In genomic region chr15:78878356-78878755, GRCh38 we compare ENCODE assay signal across 13 cellular contexts. TPM values are rescaled to one million over a fixed set of nuclear protein-coding genes. Genes with fewer than 3 reads are reported as not detected.
DNase-seq lines count a peak whose midpoint lies in the region; ATAC-seq, FAIRE-seq and TF ChIP-seq lines count a peak whose summit lies in the region.
"Had no signal": no experiment of that assay in that cellular context is flagged by ENCODE, and none has a peak within 500 bp of the region (broad histone marks: within the 10 kb centered on the region; RNA-seq: fewer than 3 reads in every experiment).

No MANE protein-coding gene starts in this region.

- H3K9me3 Mint-ChIP-seq in activated CD8-positive, alpha-beta T cell treated with anti-CD3 and anti-CD28 coated beads for 36 hours = no peaks in the 10 kb centered on the region

- intact Hi-C loops in activated CD8-positive, alpha-beta T cell treated with anti-CD3 and anti-CD28 coated beads for 36 hours (cut with micrococcal nuclease) = no loop called here

- peaks cover 59% of the 10 kb centered on the region for H3K36me3 Mint-ChIP-seq in activated CD8-positive, alpha-beta T cell treated with anti-CD3 and anti-CD28 coated beads for 36 hours (ENCODE audit: low read depth)

- POLR2A ChIA-PET in A549 (lab: Yijun Ruan, JAX) = interaction anchor here (1.1 kb wide), 1 partner anchor 67 kb away, joined by 3 read pairs; the partner anchor contains the start of gene ADAMTS7
- POLR2A ChIA-PET in activated CD8-positive, alpha-beta T cell treated with anti-CD3 and anti-CD28 coated beads for 36 hours (lab: Charles Lee) = no interaction called here

- H3K9me3 ChIP-seq in A549 = no peaks in the 10 kb centered on the region
- H3K9me3 ChIP-seq: sigmoid colon, stomach had no signal

- peaks cover 65% of the 10 kb centered on the region for H3K4me1 Mint-ChIP-seq in activated CD8-positive, alpha-beta T cell treated with anti-CD3 and anti-CD28 coated beads for 36 hours (ENCODE audit: low read depth)

- CTCF ChIA-PET in A549 (lab: Yijun Ruan, JAX) = interaction anchor here (0.7 to 0.8 kb wide), 2 partner anchors 15 to 32 kb away, joined by 3 to 7 read pairs; no protein-coding TSS in a partner anchor
- CTCF ChIA-PET in activated CD8-positive, alpha-beta T cell treated with anti-CD3 and anti-CD28 coated beads for 36 hours (lab: Charles Lee) = interaction anchor here (1.1 kb wide), 1 partner anchor 121 kb away, joined by 3 read pairs; no protein-coding TSS in a partner anchor

- TF ChIP-seq EP300 in A549 (IDR thresholded peaks at IDR 0.05) = no peak

- ATAC-seq in A549 (no peak), GM19395 (IDR thresholded peaks at IDR 0.05; ENCODE audit: unreplicated experiment) (no peak), GM21717 (IDR thresholded peaks at IDR 0.05; ENCODE audit: unreplicated experiment) (no peak)
- no peak for ATAC-seq in activated CD8-positive, alpha-beta T cell treated with anti-CD3 and anti-CD28 coated beads for 36 hours

- TF ChIP-seq RAD21 in A549 (conservative IDR thresholded peaks at IDR 0.05 in 1 of 2, IDR thresholded peaks at IDR 0.05 in 1 of 2) = no peak

- TF ChIP-seq POLR2A in A549 (IDR thresholded peaks at IDR 0.05; ENCODE audit: low read length) = no peak

- H3K4me3 Mint-ChIP-seq in activated CD8-positive, alpha-beta T cell treated with anti-CD3 and anti-CD28 coated beads for 36 hours = peak overlapping the region; percentile 37

- no peaks in the 10 kb centered on the region for H3K27me3 Mint-ChIP-seq in activated CD8-positive, alpha-beta T cell treated with anti-CD3 and anti-CD28 coated beads for 36 hours

- no peak overlapping the region for H3K27ac ChIP-seq in A549

- H3K27ac Mint-ChIP-seq in activated CD8-positive, alpha-beta T cell treated with anti-CD3 and anti-CD28 coated beads for 36 hours = peak overlapping the region; percentile 58

- peaks cover 71% of the 10 kb centered on the region for H3K4me1 ChIP-seq in A549

- H3K4me3 ChIP-seq in A549 (no peak overlapping the region), GM12865 (ENCODE audit: low read depth, low read length) (peak overlapping the region; percentile 29)
- H3K4me3 ChIP-seq: sigmoid colon had no signal

- no peak for FAIRE-seq in A549 (lab: Jason Lieb, UNC)

- DNase-seq in A549 (ENCODE audit: low read depth in 1 of 2, low spot score in 1 of 2) (no peak), GM12865 (ENCODE audit: low read depth) (no peak), hepatic stellate cell (ENCODE audit: low spot score) (peak; percentile 31), AG08396 (ENCODE audit: low spot score) (no peak)
- no peak for DNase-seq in activated CD8-positive, alpha-beta T cell treated with anti-CD3 and anti-CD28 coated beads for 36 hours
- DNase-seq in stimulated activated CD4-positive, alpha-beta T cell treated with anti-CD3 and anti-CD28 coated beads, Interleukin-4, amount 100 ng/mL, for 24 hours = no peak
- DNase-seq: anterior cingulate cortex, DMS79 treated with DMSO at 0.1 percent for 48 hours, NCI-H1694, sigmoid colon, stomach had no signal

- WGBS in A549 (ENCODE audit: missing lambda C conversion rate) = 76% methylated on average over 1 of the region's 1 CpG

- H3K4me2 ChIP-seq in A549 = peak overlapping the region; percentile 95

- TF ChIP-seq CTCF in A549 (IDR thresholded peaks at IDR 0.05) (no peak), GM12865 (IDR thresholded peaks at IDR 0.05; ENCODE audit: insufficient read depth, low read depth, low read length, missing control alignments) (no peak)
- no peak for TF ChIP-seq CTCF in activated CD8-positive, alpha-beta T cell treated with anti-CD3 and anti-CD28 coated beads for 36 hours (IDR thresholded peaks at IDR 0.05)

TF ChIP-seq in A549, 52 proteins besides CTCF, POLR2A, EP300 and RAD21:
- TF ChIP-seq RCOR1 (IDR thresholded peaks at IDR 0.05; ENCODE audit: low read depth, low read length) (no peak), MAFK (IDR thresholded peaks at IDR 0.05; ENCODE audit: partially characterized antibody) (peak; percentile 98)

RNA-seq across cellular contexts. Expression of gene MORF4L1, which starts 5.7 kb away (rescaled TPM):
- polyA plus RNA-seq in A549 (2011; rRNA removed) (491 and 498 TPM in 2 replicates), A549 (2017; fragmentation: RNase III; extraction: RNeasy Plus Mini Kit Qiagen cat#74134 plus additional on column Dnase treatment) (914 to 927 TPM (median 924 TPM) in 3 replicates)
- polyA plus RNA-seq in A549 (2012; cell fraction: cytosol; rRNA removed) = 148 and 172 TPM in 2 replicates
- polyA plus RNA-seq in A549 (2012; cell fraction: nucleus; rRNA removed) = 41.3 and 63.7 TPM in 2 replicates
- polyA minus RNA-seq in A549 (2011; rRNA and poly(A)+ RNA removed) = 61.8 and 62.4 TPM in 2 replicates
- 100 to 1,000 TPM; 236 to 247 TPM for total RNA-seq in activated CD8-positive, alpha-beta T cell treated with anti-CD3 and anti-CD28 coated beads for 36 hours
